In the genomic region with DNA sequence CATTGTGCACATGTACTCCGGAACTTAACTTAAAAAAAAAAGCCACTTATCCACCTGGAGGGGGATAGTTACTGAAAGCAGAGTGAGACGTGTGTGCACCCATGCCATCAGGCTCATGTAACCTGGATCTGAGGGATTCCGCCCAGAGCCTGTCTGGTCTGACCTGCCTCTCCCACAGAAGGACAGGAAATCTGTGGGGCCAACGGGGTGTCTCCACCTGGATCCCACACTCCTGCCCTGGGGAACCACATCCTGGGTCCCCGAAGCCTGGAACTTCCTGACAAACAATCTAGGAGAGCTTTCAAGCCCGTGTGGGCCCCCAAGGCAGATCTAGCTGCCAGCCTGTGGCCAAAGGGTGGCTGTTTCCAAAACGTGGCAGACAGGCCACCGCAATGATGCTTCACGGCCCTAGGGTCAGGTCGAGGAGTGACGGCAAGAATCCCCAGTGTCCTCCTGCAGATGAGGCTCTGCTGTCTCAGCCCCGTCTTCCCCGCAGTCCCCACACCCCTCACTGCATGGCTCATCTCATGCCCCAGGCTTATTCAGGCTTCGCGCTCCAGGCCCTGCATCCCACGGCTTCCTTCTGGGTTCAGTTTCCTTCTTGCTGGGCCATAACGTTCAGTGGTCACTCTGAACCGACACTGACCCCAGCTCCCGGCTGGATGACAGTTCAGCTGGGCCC, we compare ENCODE assay signal across 20 cellular contexts. TPM values are rescaled to one million over a fixed set of nuclear protein-coding genes. Genes with fewer than 3 reads are reported as not detected.
A peak's percentile ranks its signal among the peaks of the same experiment; 100 is the strongest.
DNase-seq lines count a peak whose midpoint lies in the region; ATAC-seq and TF ChIP-seq lines count a peak whose summit lies in the region.
"Had no signal": no experiment of that assay in that cellular context is flagged by ENCODE, and none has a peak within 500 bp of the region (broad histone marks: within the 10 kb centered on the region; RNA-seq: fewer than 3 reads in every experiment).

No MANE protein-coding gene starts in this region.

- no peaks in the 10 kb centered on the region for H3K9me3 Mint-ChIP-seq in CD4-positive, alpha-beta T cell
- no peaks in the 10 kb centered on the region for H3K9me3 Mint-ChIP-seq in CD8-positive, alpha-beta memory T cell

- H3K36me3 ChIP-seq in left ventricle myocardium inferior (no peaks in the 10 kb centered on the region), neuronal stem cell (replicated peaks in 1 of 2; ENCODE audit: control insufficient read depth in 2 of 2, insufficient read depth in 2 of 2, low read length in 2 of 2) (no peaks in the 10 kb centered on the region)
- no peaks in the 10 kb centered on the region for H3K36me3 ChIP-seq in CD8-positive, alpha-beta memory T cell (ENCODE audit: insufficient read depth, low read length)
- H3K36me3 ChIP-seq: SJCRH30 had no signal

- peak overlapping the region; percentile 34 for H2AK5ac ChIP-seq in neuronal stem cell (ENCODE audit: low read depth, low read length)

- no peak for TF ChIP-seq CTCF in left ventricle myocardium inferior (IDR thresholded peaks at IDR 0.05; ENCODE audit: borderline replicate concordance)
- no peak for TF ChIP-seq CTCF in CD4-positive, alpha-beta T cell (IDR thresholded peaks at IDR 0.05)

- intact Hi-C loops in Right ventricle myocardium inferior (cut with DNase I) (no loop called here), left ventricle myocardium inferior (cut with micrococcal nuclease) (no loop called here)
- intact Hi-C loops in CD4-positive, alpha-beta T cell (cut with DNase I, micrococcal nuclease), result no loop called here

- no peak for ATAC-seq in Right ventricle myocardium inferior
- ATAC-seq in CD4-positive, alpha-beta T cell (ENCODE audit: poor library complexity), result no peak

- H3K23ac ChIP-seq in neuronal stem cell (ENCODE audit: low read depth, low read length, poor library complexity), result peak overlapping the region; percentile 48

- H2BK12ac ChIP-seq in neuronal stem cell (ENCODE audit: low read length), result no peak overlapping the region

- no peak overlapping the region for H3K27ac ChIP-seq in left ventricle myocardium inferior (replicated peaks)
- H3K27ac ChIP-seq in neuronal stem cell (replicated peaks; ENCODE audit: low read length), result no peak overlapping the region
- no peak overlapping the region for H3K27ac ChIP-seq in CD4-positive, alpha-beta T cell (ENCODE audit: low read depth, low read length)
- no peak overlapping the region for H3K27ac ChIP-seq in CD8-positive, alpha-beta memory T cell (ENCODE audit: low read depth, low read length)
- H3K27ac ChIP-seq: KMS-11, RWPE1, SJCRH30 had no signal

- H2BK15ac ChIP-seq in neuronal stem cell (ENCODE audit: low read length), result no peak overlapping the region

- no peaks in the 10 kb centered on the region for H3K4me1 ChIP-seq in left ventricle myocardium inferior
- peaks cover 0 to 2% of the 10 kb centered on the region in 2 donors for H3K4me1 ChIP-seq in neuronal stem cell (ENCODE audit: control insufficient read depth in 2 of 2, insufficient read depth in 1 of 2, low read depth in 1 of 2, low read length in 2 of 2)
- H3K4me1 ChIP-seq in CD8-positive, alpha-beta memory T cell (ENCODE audit: insufficient read depth, low read length), result peaks cover 2% of the 10 kb centered on the region
- H3K4me1 ChIP-seq: Caco-2 had no signal

- H3K4me2 ChIP-seq in neuronal stem cell (ENCODE audit: insufficient read depth, low read length, poor library complexity, severe bottlenecking), result no peak overlapping the region
- H3K4me2 ChIP-seq: KMS-11 had no signal

- H3K9ac ChIP-seq in neuronal stem cell (ENCODE audit: low read depth, low read length, poor library complexity), result peak overlapping the region; percentile 10
- H3K9ac ChIP-seq: KMS-11 had no signal

- H4K8ac ChIP-seq in neuronal stem cell (ENCODE audit: low read depth, low read length), result no peak overlapping the region

- H3K4ac ChIP-seq in neuronal stem cell (ENCODE audit: low read length), result no peak overlapping the region

- H3K27me3 Mint-ChIP-seq in CD4-positive, alpha-beta T cell, result no peaks in the 10 kb centered on the region
- peaks cover 8 to 23% of the 10 kb centered on the region in 2 donors for H3K27me3 Mint-ChIP-seq in CD8-positive, alpha-beta memory T cell

- H3K9me3 ChIP-seq in left ventricle myocardium inferior (replicated peaks) (peaks cover 5% of the 10 kb centered on the region), neuronal stem cell (replicated peaks in 1 of 2; ENCODE audit: control insufficient read depth in 2 of 2, insufficient read depth in 1 of 2, low read depth in 1 of 2, low read length in 2 of 2) (peaks cover 0 to 4% of the 10 kb centered on the region in 2 donors)
- H3K9me3 ChIP-seq in CD4-positive, alpha-beta T cell (ENCODE audit: control insufficient read depth, low read length), result no peaks in the 10 kb centered on the region
- H3K9me3 ChIP-seq in CD8-positive, alpha-beta memory T cell (ENCODE audit: low read length), result no peaks in the 10 kb centered on the region
- H3K9me3 ChIP-seq: SJCRH30 had no signal

- no peak overlapping the region for H3K27ac Mint-ChIP-seq in CD4-positive, alpha-beta T cell
- peak overlapping the region in 1 of 8 donors; percentile 35 for H3K27ac Mint-ChIP-seq in CD8-positive, alpha-beta memory T cell
- H3K27ac Mint-ChIP-seq: CD14-positive monocyte had no signal

- no peak overlapping the region for H3K4me3 Mint-ChIP-seq in CD4-positive, alpha-beta T cell
- H3K4me3 Mint-ChIP-seq in CD8-positive, alpha-beta memory T cell, result no peak overlapping the region

- H3K14ac ChIP-seq in neuronal stem cell (ENCODE audit: low read length), result no peak overlapping the region

- no peak overlapping the region for H2AFZ ChIP-seq in neuronal stem cell (ENCODE audit: low read length)

- no peak overlapping the region for H2BK5ac ChIP-seq in neuronal stem cell (ENCODE audit: low read length)

- peak; percentile 9 for DNase-seq in Right ventricle myocardium inferior (ENCODE audit: missing footprints)
- no peak for DNase-seq in left ventricle myocardium inferior
- peak; percentile 44 for DNase-seq in RPMI7951 (ENCODE audit: low read depth)
- DNase-seq in neuronal stem cell (ENCODE audit: low spot score), result no peak
- no peak for DNase-seq in H4 (ENCODE audit: low spot score)
- DNase-seq in CD4-positive, alpha-beta T cell, result no peak
- no peak for DNase-seq in CD8-positive, alpha-beta memory T cell
- DNase-seq: ACHN, AML-193, Caco-2, DMS53, NCI-H1436 treated with DMSO at 0.1 percent for 48 hours, NCI-H2029 treated with DMSO at 0.1 percent for 48 hours, NCI-H2171 treated with DMSO at 0.1 percent for 48 hours, NCI-H446 treated with DMSO at 0.1 percent for 48 hours, OCI-M1, SJCRH30 had no signal

- H3K4me1 Mint-ChIP-seq in CD4-positive, alpha-beta T cell (ENCODE audit: low read depth), result peaks cover 6% of the 10 kb centered on the region
- no peaks in the 10 kb centered on the region for H3K4me1 Mint-ChIP-seq in CD8-positive, alpha-beta memory T cell

- H3K27me3 ChIP-seq in left ventricle myocardium inferior (ENCODE audit: low read depth), result peaks cover 65% of the 10 kb centered on the region
- H3K27me3 ChIP-seq in neuronal stem cell (ENCODE audit: control insufficient read depth in 3 of 3, insufficient read depth in 3 of 3, low read depth in 1 of 3, low read length in 3 of 3), result peaks cover 0 to 37% (median 0%) of the 10 kb centered on the region in 3 experiments
- no peaks in the 10 kb centered on the region for H3K27me3 ChIP-seq in CD4-positive, alpha-beta T cell (ENCODE audit: control insufficient read depth, insufficient read depth, low read length)
- H3K27me3 ChIP-seq in CD8-positive, alpha-beta memory T cell (ENCODE audit: insufficient read depth, low read length, poor library complexity, severe bottlenecking), result no peaks in the 10 kb centered on the region
- H3K27me3 ChIP-seq: SJCRH30 had no signal

- no CpG with 5 or more reads among the region's 19 CpGs for WGBS in neuronal stem cell (ENCODE audit: extremely low coverage in 2 of 2, insufficient read length in 2 of 2, insufficient replicate concordance in 1 of 2), 2 donors

- POLR2A ChIA-PET in CD4-positive, alpha-beta T cell (lab: Charles Lee), result no interaction called here
- POLR2A ChIA-PET in CD8-positive, alpha-beta memory T cell (lab: Charles Lee), result interaction anchor here (0.6 kb wide), 1 partner anchor 23 kb away, joined by 3 read pairs; no protein-coding TSS in a partner anchor

- H3K4me3 ChIP-seq in left ventricle myocardium inferior (no peak overlapping the region), neuronal stem cell (ENCODE audit: low read length in 2 of 2) (no peak overlapping the region)
- H3K4me3 ChIP-seq in CD8-positive, alpha-beta memory T cell (ENCODE audit: low read length), result no peak overlapping the region
- H3K4me3 ChIP-seq: SJCRH30 had no signal

- H3K18ac ChIP-seq in neuronal stem cell (ENCODE audit: low read length), result no peak overlapping the region

- CTCF ChIA-PET in CD4-positive, alpha-beta T cell (lab: Charles Lee), result no interaction called here
- CTCF ChIA-PET in CD8-positive, alpha-beta memory T cell (lab: Charles Lee), result no interaction called here

- no peaks in the 10 kb centered on the region for H3K79me1 ChIP-seq in neuronal stem cell (ENCODE audit: low read depth, low read length)

- H3K36me3 Mint-ChIP-seq in CD4-positive, alpha-beta T cell (ENCODE audit: low read depth), result no peaks in the 10 kb centered on the region
- no peaks in the 10 kb centered on the region for H3K36me3 Mint-ChIP-seq in CD8-positive, alpha-beta memory T cell
- H3K36me3 Mint-ChIP-seq: CD14-positive monocyte had no signal

- no peak overlapping the region for H4K91ac ChIP-seq in neuronal stem cell (ENCODE audit: low read depth, low read length, poor library complexity)

- H2BK120ac ChIP-seq in neuronal stem cell (ENCODE audit: low read depth, low read length), result no peak overlapping the region

RNA-seq across cellular contexts. Expression of a gene that starts 21.0 kb away (rescaled TPM):
- 3.7 TPM for total RNA-seq in Right ventricle myocardium inferior
- total RNA-seq in left ventricle myocardium inferior, result 2.9 TPM
- total RNA-seq in RPMI7951 (2014; rRNA removed; shearing (Covaris generic)), result 4.0 and 8.4 TPM in 2 replicates
- polyA plus RNA-seq in neuronal stem cell (2013, experiment 1 of 2), result 6.9 TPM
- polyA plus RNA-seq in neuronal stem cell (2013, experiment 2 of 2), result 6.2 TPM
- 6.1 and 10.2 TPM in 2 replicates for total RNA-seq in H4 (2014; rRNA removed; shearing (Covaris generic))
- 1 to 10 TPM; 3.4 to 3.8 TPM for total RNA-seq in CD4-positive, alpha-beta T cell
- total RNA-seq in CD8-positive, alpha-beta memory T cell, result under 1 TPM; 0.31 to 0.35 TPM
- 0.38 TPM for polyA plus RNA-seq in CD8-positive, alpha-beta memory T cell
- total RNA-seq: SJCRH30 had no signal

Comparison
In these comparisons a context has a peak if more than half of its experiments do, and no peak if none do; other contexts are left out.
1. DNase-seq: peak in Right ventricle myocardium inferior (single experiment) and RPMI7951 (single experiment); none in left ventricle myocardium inferior (single experiment), neuronal stem cell (single experiment), H4 (single experiment), CD4-positive, alpha-beta T cell (0 of 10) and CD8-positive, alpha-beta memory T cell (0 of 5).